In the genomic region with DNA sequence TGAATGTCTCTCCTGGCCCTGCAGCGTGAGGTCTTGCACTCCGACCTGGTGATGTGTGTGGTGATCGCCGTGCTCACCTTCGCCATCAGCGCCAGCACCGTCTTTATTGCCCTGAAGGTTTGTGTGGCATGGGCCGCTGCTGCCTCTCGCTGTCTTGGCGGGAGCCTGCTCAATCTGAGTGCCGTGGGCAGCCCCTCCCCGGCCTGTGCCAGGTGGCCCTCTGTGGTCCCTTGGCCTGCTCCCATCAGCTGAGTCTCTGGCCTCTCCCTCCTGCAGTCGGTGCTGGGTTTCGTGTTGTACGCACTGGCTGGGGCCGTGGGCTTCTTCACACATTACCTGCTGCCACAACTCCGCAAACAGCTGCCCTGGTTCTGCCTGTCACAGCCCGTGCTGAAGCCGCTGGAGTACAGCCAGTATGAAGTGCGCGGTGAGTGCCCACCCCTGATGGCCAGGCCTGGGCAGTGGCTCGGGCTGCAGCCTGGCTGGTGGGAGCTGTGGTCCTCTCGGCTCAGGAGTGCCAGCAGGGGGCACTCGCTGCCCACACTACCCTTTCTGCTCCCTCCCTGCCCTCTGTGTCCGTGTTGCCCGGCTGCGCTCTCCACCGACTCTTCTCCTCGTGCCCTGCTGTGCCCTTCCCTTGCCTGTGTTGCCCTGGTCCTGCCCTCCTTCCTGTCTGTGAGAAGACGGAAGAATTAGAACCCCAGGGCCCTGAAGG, we compare ENCODE assay signal across 1 cellular context.
TF ChIP-seq lines count a peak whose summit lies in the region.

No MANE protein-coding gene starts in this region.

TF ChIP-seq in GM23338, 12 proteins besides CTCF, POLR2A, EP300 and RAD21 (continued from another document):
- TF ChIP-seq, protein P1, sequence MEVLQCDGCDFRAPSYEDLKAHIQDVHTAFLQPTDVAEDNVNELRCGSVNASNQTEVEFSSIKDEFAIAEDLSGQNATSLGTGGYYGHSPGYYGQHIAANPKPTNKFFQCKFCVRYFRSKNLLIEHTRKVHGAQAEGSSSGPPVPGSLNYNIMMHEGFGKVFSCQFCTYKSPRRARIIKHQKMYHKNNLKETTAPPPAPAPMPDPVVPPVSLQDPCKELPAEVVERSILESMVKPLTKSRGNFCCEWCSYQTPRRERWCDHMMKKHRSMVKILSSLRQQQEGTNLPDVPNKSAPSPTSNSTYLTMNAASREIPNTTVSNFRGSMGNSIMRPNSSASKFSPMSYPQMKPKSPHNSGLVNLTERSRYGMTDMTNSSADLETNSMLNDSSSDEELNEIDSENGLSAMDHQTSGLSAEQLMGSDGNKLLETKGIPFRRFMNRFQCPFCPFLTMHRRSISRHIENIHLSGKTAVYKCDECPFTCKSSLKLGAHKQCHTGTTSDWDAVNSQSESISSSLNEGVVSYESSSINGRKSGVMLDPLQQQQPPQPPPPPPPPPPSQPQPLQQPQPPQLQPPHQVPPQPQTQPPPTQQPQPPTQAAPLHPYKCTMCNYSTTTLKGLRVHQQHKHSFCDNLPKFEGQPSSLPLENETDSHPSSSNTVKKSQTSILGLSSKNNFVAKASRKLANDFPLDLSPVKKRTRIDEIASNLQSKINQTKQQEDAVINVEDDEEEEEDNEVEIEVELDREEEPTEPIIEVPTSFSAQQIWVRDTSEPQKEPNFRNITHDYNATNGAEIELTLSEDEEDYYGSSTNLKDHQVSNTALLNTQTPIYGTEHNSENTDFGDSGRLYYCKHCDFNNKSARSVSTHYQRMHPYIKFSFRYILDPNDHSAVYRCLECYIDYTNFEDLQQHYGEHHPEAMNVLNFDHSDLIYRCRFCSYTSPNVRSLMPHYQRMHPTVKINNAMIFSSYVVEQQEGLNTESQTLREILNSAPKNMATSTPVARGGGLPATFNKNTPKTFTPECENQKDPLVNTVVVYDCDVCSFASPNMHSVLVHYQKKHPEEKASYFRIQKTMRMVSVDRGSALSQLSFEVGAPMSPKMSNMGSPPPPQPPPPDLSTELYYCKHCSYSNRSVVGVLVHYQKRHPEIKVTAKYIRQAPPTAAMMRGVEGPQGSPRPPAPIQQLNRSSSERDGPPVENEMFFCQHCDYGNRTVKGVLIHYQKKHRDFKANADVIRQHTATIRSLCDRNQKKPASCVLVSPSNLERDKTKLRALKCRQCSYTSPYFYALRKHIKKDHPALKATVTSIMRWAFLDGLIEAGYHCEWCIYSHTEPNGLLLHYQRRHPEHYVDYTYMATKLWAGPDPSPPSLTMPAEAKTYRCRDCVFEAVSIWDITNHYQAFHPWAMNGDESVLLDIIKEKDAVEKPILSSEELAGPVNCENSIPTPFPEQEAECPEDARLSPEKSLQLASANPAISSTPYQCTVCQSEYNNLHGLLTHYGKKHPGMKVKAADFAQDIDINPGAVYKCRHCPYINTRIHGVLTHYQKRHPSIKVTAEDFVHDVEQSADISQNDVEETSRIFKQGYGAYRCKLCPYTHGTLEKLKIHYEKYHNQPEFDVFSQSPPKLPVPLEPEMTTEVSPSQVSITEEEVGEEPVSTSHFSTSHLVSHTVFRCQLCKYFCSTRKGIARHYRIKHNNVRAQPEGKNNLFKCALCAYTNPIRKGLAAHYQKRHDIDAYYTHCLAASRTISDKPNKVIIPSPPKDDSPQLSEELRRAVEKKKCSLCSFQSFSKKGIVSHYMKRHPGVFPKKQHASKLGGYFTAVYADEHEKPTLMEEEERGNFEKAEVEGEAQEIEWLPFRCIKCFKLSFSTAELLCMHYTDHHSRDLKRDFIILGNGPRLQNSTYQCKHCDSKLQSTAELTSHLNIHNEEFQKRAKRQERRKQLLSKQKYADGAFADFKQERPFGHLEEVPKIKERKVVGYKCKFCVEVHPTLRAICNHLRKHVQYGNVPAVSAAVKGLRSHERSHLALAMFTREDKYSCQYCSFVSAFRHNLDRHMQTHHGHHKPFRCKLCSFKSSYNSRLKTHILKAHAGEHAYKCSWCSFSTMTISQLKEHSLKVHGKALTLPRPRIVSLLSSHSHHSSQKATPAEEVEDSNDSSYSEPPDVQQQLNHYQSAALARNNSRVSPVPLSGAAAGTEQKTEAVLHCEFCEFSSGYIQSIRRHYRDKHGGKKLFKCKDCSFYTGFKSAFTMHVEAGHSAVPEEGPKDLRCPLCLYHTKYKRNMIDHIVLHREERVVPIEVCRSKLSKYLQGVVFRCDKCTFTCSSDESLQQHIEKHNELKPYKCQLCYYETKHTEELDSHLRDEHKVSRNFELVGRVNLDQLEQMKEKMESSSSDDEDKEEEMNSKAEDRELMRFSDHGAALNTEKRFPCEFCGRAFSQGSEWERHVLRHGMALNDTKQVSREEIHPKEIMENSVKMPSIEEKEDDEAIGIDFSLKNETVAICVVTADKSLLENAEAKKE (CRISPR knock-in tag; IDR thresholded peaks at IDR 0.05): no peak
- TF ChIP-seq JUNB (IDR thresholded peaks at IDR 0.05; ENCODE audit: unreplicated experiment) (no peak), POLR2AphosphoS5 (IDR thresholded peaks at IDR 0.05; ENCODE audit: low read depth) (no peak), STAT1 (IDR thresholded peaks at IDR 0.05; ENCODE audit: unreplicated experiment) (no peak)
- TF ChIP-seq, protein P2, sequence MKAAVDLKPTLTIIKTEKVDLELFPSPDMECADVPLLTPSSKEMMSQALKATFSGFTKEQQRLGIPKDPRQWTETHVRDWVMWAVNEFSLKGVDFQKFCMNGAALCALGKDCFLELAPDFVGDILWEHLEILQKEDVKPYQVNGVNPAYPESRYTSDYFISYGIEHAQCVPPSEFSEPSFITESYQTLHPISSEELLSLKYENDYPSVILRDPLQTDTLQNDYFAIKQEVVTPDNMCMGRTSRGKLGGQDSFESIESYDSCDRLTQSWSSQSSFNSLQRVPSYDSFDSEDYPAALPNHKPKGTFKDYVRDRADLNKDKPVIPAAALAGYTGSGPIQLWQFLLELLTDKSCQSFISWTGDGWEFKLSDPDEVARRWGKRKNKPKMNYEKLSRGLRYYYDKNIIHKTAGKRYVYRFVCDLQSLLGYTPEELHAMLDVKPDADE (IDR thresholded peaks at IDR 0.05): no peak
